Comparison of ENCODE assay signal across 4 cellular contexts in the genomic region with DNA sequence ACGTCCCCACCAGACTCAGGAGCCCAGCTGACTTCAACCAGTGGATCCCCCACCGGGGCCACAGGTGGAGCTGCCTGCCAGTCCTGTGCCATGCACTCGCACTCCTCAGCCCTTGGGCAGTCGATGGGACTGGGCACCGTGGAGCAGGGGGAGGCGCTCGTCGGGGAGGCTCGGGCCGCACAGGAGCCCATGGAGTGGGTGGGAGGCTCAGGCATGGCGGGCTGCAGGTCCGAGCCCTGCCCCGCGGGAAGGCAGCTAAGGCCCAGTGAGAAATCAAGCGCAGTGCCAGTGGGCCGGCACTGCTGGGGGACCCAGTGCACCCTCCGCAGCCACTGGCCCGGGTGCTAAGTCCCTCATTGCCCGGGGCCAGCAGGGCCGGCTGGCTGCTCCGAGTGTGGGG. TPM values are rescaled to one million over a fixed set of nuclear protein-coding genes. Genes with fewer than 3 reads are reported as not detected.
"Had no signal": no experiment of that assay in that cellular context is flagged by ENCODE, and none has a peak within 500 bp of the region (broad histone marks: within the 10 kb centered on the region; RNA-seq: fewer than 3 reads in every experiment).

No MANE protein-coding gene starts in this region.

RNA-seq across cellular contexts. Expression of gene LRRC30, which starts 52.3 kb away (rescaled TPM):
- polyA plus RNA-seq: HepG2, IgD-negative memory B cell, IMR-90, K562 had no signal
